ENCODE assay signal across 1 cellular context in genomic region chr11:76380977-76381719, GRCh38.
TF ChIP-seq lines count a peak whose summit lies in the region.

Gene GVQW3, plus strand, starts transcription at chr11:76381323. Its CDS starts 506 bp downstream, at chr11:76381829.
A gene with protein sequence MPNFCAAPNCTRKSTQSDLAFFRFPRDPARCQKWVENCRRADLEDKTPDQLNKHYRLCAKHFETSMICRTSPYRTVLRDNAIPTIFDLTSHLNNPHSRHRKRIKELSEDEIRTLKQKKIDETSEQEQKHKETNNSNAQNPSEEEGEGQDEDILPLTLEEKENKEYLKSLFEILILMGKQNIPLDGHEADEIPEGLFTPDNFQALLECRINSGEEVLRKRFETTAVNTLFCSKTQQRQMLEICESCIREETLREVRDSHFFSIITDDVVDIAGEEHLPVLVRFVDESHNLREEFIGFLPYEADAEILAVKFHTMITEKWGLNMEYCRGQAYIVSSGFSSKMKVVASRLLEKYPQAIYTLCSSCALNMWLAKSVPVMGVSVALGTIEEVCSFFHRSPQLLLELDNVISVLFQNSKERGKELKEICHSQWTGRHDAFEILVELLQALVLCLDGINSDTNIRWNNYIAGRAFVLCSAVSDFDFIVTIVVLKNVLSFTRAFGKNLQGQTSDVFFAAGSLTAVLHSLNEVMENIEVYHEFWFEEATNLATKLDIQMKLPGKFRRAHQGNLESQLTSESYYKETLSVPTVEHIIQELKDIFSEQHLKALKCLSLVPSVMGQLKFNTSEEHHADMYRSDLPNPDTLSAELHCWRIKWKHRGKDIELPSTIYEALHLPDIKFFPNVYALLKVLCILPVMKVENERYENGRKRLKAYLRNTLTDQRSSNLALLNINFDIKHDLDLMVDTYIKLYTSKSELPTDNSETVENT (minus strand): TSS chr11:76381132. CDS start chr11:76380836, 296 bp downstream.

TF ChIP-seq in K562, 482 proteins besides CTCF, POLR2A, EP300 and RAD21 (continued from another document and continues in another):
- TF ChIP-seq U2AF2 (optimal IDR thresholded peaks at IDR 0.05; ENCODE audit: low read depth, low read length) (no peak), TBP (optimal IDR thresholded peaks at IDR 0.05; ENCODE audit: low read depth, low read length) (peak; percentile 64), POLR2H (tag; IDR thresholded peaks at IDR 0.05; ENCODE audit: low read depth) (no peak), HDAC6 (IDR thresholded peaks at IDR 0.05; ENCODE audit: low read depth, low read length) (no peak), TBL1XR1 (IDR thresholded peaks at IDR 0.05; ENCODE audit: low read length in 2 of 2) (peak in 1 of 2 experiments; percentile 40; a peak in 1 of 4 replicates), ZNF707 (CRISPR knock-in tag; conservative IDR thresholded peaks at IDR 0.05) (0 out of 2 replicates have a peak, but pooled peaks have one; percentile 24), KDM5B (IDR thresholded peaks at IDR 0.05; ENCODE audit: insufficient replicate concordance, low read depth, low read length) (peak; percentile 61), LCOR (CRISPR knock-in tag; IDR thresholded peaks at IDR 0.05) (peak; percentile 45; the same call in 1 of the 2 replicates), RFX7 (CRISPR knock-in tag; IDR thresholded peaks at IDR 0.05) (no peak), NR3C1 (CRISPR knock-in tag; IDR thresholded peaks at IDR 0.05) (no peak), RBM14 (IDR thresholded peaks at IDR 0.05; ENCODE audit: borderline replicate concordance, insufficient read depth, low read depth, low read length) (no peak), CBX2 (IDR thresholded peaks at IDR 0.05; ENCODE audit: insufficient read depth, low read length, poor library complexity, severe bottlenecking) (no peak), ESRRB (CRISPR knock-in tag; IDR thresholded peaks at IDR 0.05; ENCODE audit: borderline replicate concordance) (no peak), ILK (tag; IDR thresholded peaks at IDR 0.05; ENCODE audit: borderline replicate concordance, low read depth) (no peak), NR2C1 (IDR thresholded peaks at IDR 0.05) (no peak), NR2C1 (tag; IDR thresholded peaks at IDR 0.05) (no peak), ZBTB33 (CRISPR knock-in tag; IDR thresholded peaks at IDR 0.05) (no peak; the same call in 1 of the 2 replicates), ZNF316 (IDR thresholded peaks at IDR 0.05) (no peak), SRF (CRISPR knock-in tag; IDR thresholded peaks at IDR 0.05) (peak in 1 of 2 experiments; percentile 36; a peak in 2 of 4 replicates), ZNF347 (CRISPR knock-in tag; IDR thresholded peaks at IDR 0.05; ENCODE audit: low read depth) (no peak), GABPA (tag; conservative IDR thresholded peaks at IDR 0.05; ENCODE audit: low read depth) (peak; percentile 78), NFIC (IDR thresholded peaks at IDR 0.05) (no peak), C11orf30 (IDR thresholded peaks at IDR 0.05; ENCODE audit: low read depth) (peak; percentile 65), HNRNPUL1 (IDR thresholded peaks at IDR 0.05; ENCODE audit: low read length) (no peak), POLR2AphosphoS2 (IDR thresholded peaks at IDR 0.05; ENCODE audit: low read length) (no peak), ZNF696 (CRISPR knock-in tag; conservative IDR thresholded peaks at IDR 0.05) (no peak), ZC3H4 (CRISPR knock-in tag; IDR thresholded peaks at IDR 0.05; ENCODE audit: borderline replicate concordance) (no peak), MYC (IDR thresholded peaks at IDR 0.05; ENCODE audit: low read depth, low read length) (peak; percentile 67), MYC (CRISPR knock-in tag; IDR thresholded peaks at IDR 0.05; ENCODE audit: borderline replicate concordance, low read depth) (no peak), ETV5 (CRISPR knock-in tag; IDR thresholded peaks at IDR 0.05; ENCODE audit: low read depth) (peak; percentile 79), IFI16 (CRISPR knock-in tag; IDR thresholded peaks at IDR 0.05) (no peak), ZNF280A (IDR thresholded peaks at IDR 0.05; ENCODE audit: low read depth, partially characterized antibody) (no peak), POU5F1 (IDR thresholded peaks at IDR 0.05; ENCODE audit: borderline replicate concordance, low read depth, low read length, partially characterized antibody) (peak; percentile 51), PHF8 (IDR thresholded peaks at IDR 0.05; ENCODE audit: borderline replicate concordance, low read length) (peak; percentile 62; the same call in 1 of the 2 replicates), JUN (IDR thresholded peaks at IDR 0.05; ENCODE audit: borderline replicate concordance, low read depth, low read length) (no peak), JUN (CRISPR knock-in tag; IDR thresholded peaks at IDR 0.05; ENCODE audit: borderline replicate concordance) (no peak)
- TF ChIP-seq, protein P1, sequence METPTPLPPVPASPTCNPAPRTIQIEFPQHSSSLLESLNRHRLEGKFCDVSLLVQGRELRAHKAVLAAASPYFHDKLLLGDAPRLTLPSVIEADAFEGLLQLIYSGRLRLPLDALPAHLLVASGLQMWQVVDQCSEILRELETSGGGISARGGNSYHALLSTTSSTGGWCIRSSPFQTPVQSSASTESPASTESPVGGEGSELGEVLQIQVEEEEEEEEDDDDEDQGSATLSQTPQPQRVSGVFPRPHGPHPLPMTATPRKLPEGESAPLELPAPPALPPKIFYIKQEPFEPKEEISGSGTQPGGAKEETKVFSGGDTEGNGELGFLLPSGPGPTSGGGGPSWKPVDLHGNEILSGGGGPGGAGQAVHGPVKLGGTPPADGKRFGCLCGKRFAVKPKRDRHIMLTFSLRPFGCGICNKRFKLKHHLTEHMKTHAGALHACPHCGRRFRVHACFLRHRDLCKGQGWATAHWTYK (CRISPR knock-in tag; IDR thresholded peaks at IDR 0.05) = peak; percentile 19; the same call in 1 of the 2 replicates
- TF ChIP-seq, protein P2, sequence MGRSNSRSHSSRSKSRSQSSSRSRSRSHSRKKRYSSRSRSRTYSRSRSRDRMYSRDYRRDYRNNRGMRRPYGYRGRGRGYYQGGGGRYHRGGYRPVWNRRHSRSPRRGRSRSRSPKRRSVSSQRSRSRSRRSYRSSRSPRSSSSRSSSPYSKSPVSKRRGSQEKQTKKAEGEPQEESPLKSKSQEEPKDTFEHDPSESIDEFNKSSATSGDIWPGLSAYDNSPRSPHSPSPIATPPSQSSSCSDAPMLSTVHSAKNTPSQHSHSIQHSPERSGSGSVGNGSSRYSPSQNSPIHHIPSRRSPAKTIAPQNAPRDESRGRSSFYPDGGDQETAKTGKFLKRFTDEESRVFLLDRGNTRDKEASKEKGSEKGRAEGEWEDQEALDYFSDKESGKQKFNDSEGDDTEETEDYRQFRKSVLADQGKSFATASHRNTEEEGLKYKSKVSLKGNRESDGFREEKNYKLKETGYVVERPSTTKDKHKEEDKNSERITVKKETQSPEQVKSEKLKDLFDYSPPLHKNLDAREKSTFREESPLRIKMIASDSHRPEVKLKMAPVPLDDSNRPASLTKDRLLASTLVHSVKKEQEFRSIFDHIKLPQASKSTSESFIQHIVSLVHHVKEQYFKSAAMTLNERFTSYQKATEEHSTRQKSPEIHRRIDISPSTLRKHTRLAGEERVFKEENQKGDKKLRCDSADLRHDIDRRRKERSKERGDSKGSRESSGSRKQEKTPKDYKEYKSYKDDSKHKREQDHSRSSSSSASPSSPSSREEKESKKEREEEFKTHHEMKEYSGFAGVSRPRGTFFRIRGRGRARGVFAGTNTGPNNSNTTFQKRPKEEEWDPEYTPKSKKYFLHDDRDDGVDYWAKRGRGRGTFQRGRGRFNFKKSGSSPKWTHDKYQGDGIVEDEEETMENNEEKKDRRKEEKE (IDR thresholded peaks at IDR 0.05; ENCODE audit: borderline replicate concordance in 1 of 2, control insufficient read depth in 1 of 2, low read depth in 2 of 2, low read length in 1 of 2) = no peak
- TF ChIP-seq, protein P3, sequence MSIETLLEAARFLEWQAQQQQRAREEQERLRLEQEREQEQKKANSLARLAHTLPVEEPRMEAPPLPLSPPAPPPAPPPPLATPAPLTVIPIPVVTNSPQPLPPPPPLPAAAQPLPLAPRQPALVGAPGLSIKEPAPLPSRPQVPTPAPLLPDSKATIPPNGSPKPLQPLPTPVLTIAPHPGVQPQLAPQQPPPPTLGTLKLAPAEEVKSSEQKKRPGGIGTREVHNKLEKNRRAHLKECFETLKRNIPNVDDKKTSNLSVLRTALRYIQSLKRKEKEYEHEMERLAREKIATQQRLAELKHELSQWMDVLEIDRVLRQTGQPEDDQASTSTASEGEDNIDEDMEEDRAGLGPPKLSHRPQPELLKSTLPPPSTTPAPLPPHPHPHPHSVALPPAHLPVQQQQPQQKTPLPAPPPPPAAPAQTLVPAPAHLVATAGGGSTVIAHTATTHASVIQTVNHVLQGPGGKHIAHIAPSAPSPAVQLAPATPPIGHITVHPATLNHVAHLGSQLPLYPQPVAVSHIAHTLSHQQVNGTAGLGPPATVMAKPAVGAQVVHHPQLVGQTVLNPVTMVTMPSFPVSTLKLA (conservative IDR thresholded peaks at IDR 0.05) = peak; percentile 56 to 78; a peak in 3 of 4 replicates
- TF ChIP-seq, protein P4, sequence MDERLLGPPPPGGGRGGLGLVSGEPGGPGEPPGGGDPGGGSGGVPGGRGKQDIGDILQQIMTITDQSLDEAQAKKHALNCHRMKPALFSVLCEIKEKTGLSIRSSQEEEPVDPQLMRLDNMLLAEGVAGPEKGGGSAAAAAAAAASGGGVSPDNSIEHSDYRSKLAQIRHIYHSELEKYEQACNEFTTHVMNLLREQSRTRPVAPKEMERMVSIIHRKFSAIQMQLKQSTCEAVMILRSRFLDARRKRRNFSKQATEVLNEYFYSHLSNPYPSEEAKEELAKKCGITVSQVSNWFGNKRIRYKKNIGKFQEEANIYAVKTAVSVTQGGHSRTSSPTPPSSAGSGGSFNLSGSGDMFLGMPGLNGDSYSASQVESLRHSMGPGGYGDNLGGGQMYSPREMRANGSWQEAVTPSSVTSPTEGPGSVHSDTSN (CRISPR knock-in tag; IDR thresholded peaks at IDR 0.05; ENCODE audit: low read depth) = no peak
- TF ChIP-seq, protein P4 (tag; conservative IDR thresholded peaks at IDR 0.05; ENCODE audit: low read depth) = no peak
- TF ChIP-seq, protein P5, sequence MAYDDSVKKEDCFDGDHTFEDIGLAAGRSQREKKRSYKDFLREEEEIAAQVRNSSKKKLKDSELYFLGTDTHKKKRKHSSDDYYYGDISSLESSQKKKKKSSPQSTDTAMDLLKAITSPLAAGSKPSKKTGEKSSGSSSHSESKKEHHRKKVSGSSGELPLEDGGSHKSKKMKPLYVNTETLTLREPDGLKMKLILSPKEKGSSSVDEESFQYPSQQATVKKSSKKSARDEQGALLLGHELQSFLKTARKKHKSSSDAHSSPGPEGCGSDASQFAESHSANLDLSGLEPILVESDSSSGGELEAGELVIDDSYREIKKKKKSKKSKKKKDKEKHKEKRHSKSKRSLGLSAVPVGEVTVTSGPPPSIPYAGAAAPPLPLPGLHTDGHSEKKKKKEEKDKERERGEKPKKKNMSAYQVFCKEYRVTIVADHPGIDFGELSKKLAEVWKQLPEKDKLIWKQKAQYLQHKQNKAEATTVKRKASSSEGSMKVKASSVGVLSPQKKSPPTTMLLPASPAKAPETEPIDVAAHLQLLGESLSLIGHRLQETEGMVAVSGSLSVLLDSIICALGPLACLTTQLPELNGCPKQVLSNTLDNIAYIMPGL (CRISPR knock-in tag; IDR thresholded peaks at IDR 0.05) = no peak
- TF ChIP-seq, protein P6, sequence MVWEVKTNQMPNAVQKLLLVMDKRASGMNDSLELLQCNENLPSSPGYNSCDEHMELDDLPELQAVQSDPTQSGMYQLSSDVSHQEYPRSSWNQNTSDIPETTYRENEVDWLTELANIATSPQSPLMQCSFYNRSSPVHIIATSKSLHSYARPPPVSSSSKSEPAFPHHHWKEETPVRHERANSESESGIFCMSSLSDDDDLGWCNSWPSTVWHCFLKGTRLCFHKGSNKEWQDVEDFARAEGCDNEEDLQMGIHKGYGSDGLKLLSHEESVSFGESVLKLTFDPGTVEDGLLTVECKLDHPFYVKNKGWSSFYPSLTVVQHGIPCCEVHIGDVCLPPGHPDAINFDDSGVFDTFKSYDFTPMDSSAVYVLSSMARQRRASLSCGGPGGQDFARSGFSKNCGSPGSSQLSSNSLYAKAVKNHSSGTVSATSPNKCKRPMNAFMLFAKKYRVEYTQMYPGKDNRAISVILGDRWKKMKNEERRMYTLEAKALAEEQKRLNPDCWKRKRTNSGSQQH (CRISPR knock-in tag; IDR thresholded peaks at IDR 0.05) = no peak; the same call in 1 of the 2 replicates
